1 cellular context compared by ENCODE assay signal in genomic region chr1:12604114-12604874, GRCh38.
TF ChIP-seq lines count a peak whose summit lies in the region.

No MANE protein-coding gene starts in this region.

TF ChIP-seq in K562, 482 proteins besides CTCF, POLR2A, EP300 and RAD21 (continued from another document):
- peak in 1 of 2 experiments; percentile 89; a peak in 2 of 4 replicates for TF ChIP-seq BCLAF1 (IDR thresholded peaks at IDR 0.05; ENCODE audit: borderline replicate concordance in 1 of 2, control insufficient read depth in 1 of 2, low read depth in 2 of 2, low read length in 1 of 2)
- TF ChIP-seq SMARCA5 (IDR thresholded peaks at IDR 0.05): peak; percentile 54; the same call in 1 of the 2 replicates
- peak; percentile 32 for TF ChIP-seq HNRNPLL (IDR thresholded peaks at IDR 0.05; ENCODE audit: low read depth, low read length, poor library complexity, severe bottlenecking)
- TF ChIP-seq CCNT2 (IDR thresholded peaks at IDR 0.05; ENCODE audit: borderline replicate concordance, extremely low read depth, insufficient read length, low read depth, low read length): peak; percentile 94
- TF ChIP-seq ZBTB9 (CRISPR knock-in tag; IDR thresholded peaks at IDR 0.05): peak; percentile 51
- peak in 1 of 2 experiments; percentile 35 for TF ChIP-seq E2F6 (IDR thresholded peaks at IDR 0.05; ENCODE audit: borderline replicate concordance in 1 of 2, extremely low read depth in 1 of 2, insufficient read depth in 1 of 2, insufficient read length in 1 of 2, low read depth in 1 of 2, low read length in 1 of 2, poor library complexity in 1 of 2, severe bottlenecking in 1 of 2)
- no peak for TF ChIP-seq PCBP1 (IDR thresholded peaks at IDR 0.05; ENCODE audit: low read depth, low read length, poor library complexity, severe bottlenecking)
- peak; percentile 97 to 98 for TF ChIP-seq FOXA3 (CRISPR knock-in tag; conservative IDR thresholded peaks at IDR 0.05 in 1 of 2, IDR thresholded peaks at IDR 0.05 in 1 of 2)
- TF ChIP-seq ELF1 (tag; IDR thresholded peaks at IDR 0.05): no peak
- 0 out of 2 replicates have a peak, but pooled peaks have one; percentile 55 for TF ChIP-seq DDX20 (tag; IDR thresholded peaks at IDR 0.05; ENCODE audit: low read depth)
- TF ChIP-seq MTA3 (IDR thresholded peaks at IDR 0.05; ENCODE audit: borderline replicate concordance): peak; percentile 87
- TF ChIP-seq ZFP30 (CRISPR knock-in tag; IDR thresholded peaks at IDR 0.05; ENCODE audit: borderline replicate concordance): no peak
- peak; percentile 71; the same call in 1 of the 2 replicates for TF ChIP-seq MTA1 (IDR thresholded peaks at IDR 0.05; ENCODE audit: borderline replicate concordance)
- TF ChIP-seq JUNB (CRISPR knock-in tag; conservative IDR thresholded peaks at IDR 0.05): peak; percentile 71; the same call in 1 of the 2 replicates
- peak; percentile 97 for TF ChIP-seq SMAD4 (CRISPR knock-in tag; conservative IDR thresholded peaks at IDR 0.05)
